Comparison of ENCODE assay signal across 2 cellular contexts in the genomic region with DNA sequence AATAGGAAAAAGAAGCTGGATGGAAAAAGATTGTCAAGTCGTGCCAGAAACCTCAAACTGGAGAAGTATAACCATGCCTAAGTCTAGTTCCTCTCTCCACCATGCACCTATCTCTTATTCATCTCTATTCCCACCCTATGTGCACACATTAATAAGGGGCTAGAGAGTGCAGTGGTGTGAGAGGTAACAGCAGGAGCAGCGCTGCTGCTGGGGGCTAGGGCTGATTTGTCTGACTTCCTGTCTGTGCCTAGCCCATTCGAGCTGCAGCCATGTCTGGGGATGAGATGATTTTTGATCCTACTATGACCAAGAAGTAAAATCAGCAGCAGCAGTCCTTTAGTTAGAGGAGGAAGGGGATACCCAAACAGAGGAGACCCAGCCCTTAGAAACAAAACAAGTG.
TF ChIP-seq lines count a peak whose summit lies in the region.

No MANE protein-coding gene starts in this region.

TF ChIP-seq in GM23338, 12 proteins besides CTCF, POLR2A, EP300 and RAD21 (continues in another document):
- TF ChIP-seq, protein P1, sequence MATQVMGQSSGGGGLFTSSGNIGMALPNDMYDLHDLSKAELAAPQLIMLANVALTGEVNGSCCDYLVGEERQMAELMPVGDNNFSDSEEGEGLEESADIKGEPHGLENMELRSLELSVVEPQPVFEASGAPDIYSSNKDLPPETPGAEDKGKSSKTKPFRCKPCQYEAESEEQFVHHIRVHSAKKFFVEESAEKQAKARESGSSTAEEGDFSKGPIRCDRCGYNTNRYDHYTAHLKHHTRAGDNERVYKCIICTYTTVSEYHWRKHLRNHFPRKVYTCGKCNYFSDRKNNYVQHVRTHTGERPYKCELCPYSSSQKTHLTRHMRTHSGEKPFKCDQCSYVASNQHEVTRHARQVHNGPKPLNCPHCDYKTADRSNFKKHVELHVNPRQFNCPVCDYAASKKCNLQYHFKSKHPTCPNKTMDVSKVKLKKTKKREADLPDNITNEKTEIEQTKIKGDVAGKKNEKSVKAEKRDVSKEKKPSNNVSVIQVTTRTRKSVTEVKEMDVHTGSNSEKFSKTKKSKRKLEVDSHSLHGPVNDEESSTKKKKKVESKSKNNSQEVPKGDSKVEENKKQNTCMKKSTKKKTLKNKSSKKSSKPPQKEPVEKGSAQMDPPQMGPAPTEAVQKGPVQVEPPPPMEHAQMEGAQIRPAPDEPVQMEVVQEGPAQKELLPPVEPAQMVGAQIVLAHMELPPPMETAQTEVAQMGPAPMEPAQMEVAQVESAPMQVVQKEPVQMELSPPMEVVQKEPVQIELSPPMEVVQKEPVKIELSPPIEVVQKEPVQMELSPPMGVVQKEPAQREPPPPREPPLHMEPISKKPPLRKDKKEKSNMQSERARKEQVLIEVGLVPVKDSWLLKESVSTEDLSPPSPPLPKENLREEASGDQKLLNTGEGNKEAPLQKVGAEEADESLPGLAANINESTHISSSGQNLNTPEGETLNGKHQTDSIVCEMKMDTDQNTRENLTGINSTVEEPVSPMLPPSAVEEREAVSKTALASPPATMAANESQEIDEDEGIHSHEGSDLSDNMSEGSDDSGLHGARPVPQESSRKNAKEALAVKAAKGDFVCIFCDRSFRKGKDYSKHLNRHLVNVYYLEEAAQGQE (IDR thresholded peaks at IDR 0.05; ENCODE audit: unreplicated experiment) = no peak
- TF ChIP-seq CREB1 (CRISPR knock-in tag; IDR thresholded peaks at IDR 0.05; ENCODE audit: low read depth) (no peak), STAT1 (IDR thresholded peaks at IDR 0.05; ENCODE audit: unreplicated experiment) (no peak), NANOG (IDR thresholded peaks at IDR 0.05; ENCODE audit: borderline replicate concordance) (no peak), ZNF114 (CRISPR knock-in tag; IDR thresholded peaks at IDR 0.05) (no peak), JUNB (IDR thresholded peaks at IDR 0.05; ENCODE audit: unreplicated experiment) (no peak), POLR2AphosphoS5 (IDR thresholded peaks at IDR 0.05; ENCODE audit: low read depth) (no peak), ZNF331 (CRISPR knock-in tag; IDR thresholded peaks at IDR 0.05; ENCODE audit: low read depth) (no peak)
- TF ChIP-seq, protein P2, sequence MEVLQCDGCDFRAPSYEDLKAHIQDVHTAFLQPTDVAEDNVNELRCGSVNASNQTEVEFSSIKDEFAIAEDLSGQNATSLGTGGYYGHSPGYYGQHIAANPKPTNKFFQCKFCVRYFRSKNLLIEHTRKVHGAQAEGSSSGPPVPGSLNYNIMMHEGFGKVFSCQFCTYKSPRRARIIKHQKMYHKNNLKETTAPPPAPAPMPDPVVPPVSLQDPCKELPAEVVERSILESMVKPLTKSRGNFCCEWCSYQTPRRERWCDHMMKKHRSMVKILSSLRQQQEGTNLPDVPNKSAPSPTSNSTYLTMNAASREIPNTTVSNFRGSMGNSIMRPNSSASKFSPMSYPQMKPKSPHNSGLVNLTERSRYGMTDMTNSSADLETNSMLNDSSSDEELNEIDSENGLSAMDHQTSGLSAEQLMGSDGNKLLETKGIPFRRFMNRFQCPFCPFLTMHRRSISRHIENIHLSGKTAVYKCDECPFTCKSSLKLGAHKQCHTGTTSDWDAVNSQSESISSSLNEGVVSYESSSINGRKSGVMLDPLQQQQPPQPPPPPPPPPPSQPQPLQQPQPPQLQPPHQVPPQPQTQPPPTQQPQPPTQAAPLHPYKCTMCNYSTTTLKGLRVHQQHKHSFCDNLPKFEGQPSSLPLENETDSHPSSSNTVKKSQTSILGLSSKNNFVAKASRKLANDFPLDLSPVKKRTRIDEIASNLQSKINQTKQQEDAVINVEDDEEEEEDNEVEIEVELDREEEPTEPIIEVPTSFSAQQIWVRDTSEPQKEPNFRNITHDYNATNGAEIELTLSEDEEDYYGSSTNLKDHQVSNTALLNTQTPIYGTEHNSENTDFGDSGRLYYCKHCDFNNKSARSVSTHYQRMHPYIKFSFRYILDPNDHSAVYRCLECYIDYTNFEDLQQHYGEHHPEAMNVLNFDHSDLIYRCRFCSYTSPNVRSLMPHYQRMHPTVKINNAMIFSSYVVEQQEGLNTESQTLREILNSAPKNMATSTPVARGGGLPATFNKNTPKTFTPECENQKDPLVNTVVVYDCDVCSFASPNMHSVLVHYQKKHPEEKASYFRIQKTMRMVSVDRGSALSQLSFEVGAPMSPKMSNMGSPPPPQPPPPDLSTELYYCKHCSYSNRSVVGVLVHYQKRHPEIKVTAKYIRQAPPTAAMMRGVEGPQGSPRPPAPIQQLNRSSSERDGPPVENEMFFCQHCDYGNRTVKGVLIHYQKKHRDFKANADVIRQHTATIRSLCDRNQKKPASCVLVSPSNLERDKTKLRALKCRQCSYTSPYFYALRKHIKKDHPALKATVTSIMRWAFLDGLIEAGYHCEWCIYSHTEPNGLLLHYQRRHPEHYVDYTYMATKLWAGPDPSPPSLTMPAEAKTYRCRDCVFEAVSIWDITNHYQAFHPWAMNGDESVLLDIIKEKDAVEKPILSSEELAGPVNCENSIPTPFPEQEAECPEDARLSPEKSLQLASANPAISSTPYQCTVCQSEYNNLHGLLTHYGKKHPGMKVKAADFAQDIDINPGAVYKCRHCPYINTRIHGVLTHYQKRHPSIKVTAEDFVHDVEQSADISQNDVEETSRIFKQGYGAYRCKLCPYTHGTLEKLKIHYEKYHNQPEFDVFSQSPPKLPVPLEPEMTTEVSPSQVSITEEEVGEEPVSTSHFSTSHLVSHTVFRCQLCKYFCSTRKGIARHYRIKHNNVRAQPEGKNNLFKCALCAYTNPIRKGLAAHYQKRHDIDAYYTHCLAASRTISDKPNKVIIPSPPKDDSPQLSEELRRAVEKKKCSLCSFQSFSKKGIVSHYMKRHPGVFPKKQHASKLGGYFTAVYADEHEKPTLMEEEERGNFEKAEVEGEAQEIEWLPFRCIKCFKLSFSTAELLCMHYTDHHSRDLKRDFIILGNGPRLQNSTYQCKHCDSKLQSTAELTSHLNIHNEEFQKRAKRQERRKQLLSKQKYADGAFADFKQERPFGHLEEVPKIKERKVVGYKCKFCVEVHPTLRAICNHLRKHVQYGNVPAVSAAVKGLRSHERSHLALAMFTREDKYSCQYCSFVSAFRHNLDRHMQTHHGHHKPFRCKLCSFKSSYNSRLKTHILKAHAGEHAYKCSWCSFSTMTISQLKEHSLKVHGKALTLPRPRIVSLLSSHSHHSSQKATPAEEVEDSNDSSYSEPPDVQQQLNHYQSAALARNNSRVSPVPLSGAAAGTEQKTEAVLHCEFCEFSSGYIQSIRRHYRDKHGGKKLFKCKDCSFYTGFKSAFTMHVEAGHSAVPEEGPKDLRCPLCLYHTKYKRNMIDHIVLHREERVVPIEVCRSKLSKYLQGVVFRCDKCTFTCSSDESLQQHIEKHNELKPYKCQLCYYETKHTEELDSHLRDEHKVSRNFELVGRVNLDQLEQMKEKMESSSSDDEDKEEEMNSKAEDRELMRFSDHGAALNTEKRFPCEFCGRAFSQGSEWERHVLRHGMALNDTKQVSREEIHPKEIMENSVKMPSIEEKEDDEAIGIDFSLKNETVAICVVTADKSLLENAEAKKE (CRISPR knock-in tag; IDR thresholded peaks at IDR 0.05) = no peak
- TF ChIP-seq, protein P3, sequence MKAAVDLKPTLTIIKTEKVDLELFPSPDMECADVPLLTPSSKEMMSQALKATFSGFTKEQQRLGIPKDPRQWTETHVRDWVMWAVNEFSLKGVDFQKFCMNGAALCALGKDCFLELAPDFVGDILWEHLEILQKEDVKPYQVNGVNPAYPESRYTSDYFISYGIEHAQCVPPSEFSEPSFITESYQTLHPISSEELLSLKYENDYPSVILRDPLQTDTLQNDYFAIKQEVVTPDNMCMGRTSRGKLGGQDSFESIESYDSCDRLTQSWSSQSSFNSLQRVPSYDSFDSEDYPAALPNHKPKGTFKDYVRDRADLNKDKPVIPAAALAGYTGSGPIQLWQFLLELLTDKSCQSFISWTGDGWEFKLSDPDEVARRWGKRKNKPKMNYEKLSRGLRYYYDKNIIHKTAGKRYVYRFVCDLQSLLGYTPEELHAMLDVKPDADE (IDR thresholded peaks at IDR 0.05) = no peak

TF ChIP-seq in WTC11, 78 proteins besides CTCF, POLR2A, EP300 and RAD21 (continued from another document):
- TF ChIP-seq, protein P4, sequence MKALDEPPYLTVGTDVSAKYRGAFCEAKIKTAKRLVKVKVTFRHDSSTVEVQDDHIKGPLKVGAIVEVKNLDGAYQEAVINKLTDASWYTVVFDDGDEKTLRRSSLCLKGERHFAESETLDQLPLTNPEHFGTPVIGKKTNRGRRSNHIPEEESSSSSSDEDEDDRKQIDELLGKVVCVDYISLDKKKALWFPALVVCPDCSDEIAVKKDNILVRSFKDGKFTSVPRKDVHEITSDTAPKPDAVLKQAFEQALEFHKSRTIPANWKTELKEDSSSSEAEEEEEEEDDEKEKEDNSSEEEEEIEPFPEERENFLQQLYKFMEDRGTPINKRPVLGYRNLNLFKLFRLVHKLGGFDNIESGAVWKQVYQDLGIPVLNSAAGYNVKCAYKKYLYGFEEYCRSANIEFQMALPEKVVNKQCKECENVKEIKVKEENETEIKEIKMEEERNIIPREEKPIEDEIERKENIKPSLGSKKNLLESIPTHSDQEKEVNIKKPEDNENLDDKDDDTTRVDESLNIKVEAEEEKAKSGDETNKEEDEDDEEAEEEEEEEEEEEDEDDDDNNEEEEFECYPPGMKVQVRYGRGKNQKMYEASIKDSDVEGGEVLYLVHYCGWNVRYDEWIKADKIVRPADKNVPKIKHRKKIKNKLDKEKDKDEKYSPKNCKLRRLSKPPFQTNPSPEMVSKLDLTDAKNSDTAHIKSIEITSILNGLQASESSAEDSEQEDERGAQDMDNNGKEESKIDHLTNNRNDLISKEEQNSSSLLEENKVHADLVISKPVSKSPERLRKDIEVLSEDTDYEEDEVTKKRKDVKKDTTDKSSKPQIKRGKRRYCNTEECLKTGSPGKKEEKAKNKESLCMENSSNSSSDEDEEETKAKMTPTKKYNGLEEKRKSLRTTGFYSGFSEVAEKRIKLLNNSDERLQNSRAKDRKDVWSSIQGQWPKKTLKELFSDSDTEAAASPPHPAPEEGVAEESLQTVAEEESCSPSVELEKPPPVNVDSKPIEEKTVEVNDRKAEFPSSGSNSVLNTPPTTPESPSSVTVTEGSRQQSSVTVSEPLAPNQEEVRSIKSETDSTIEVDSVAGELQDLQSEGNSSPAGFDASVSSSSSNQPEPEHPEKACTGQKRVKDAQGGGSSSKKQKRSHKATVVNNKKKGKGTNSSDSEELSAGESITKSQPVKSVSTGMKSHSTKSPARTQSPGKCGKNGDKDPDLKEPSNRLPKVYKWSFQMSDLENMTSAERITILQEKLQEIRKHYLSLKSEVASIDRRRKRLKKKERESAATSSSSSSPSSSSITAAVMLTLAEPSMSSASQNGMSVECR (CRISPR knock-in tag; IDR thresholded peaks at IDR 0.05; ENCODE audit: borderline replicate concordance) = no peak
- TF ChIP-seq ZNF121 (CRISPR knock-in tag; IDR thresholded peaks at IDR 0.05) = no peak
- TF ChIP-seq NR3C1 (CRISPR knock-in tag; conservative IDR thresholded peaks at IDR 0.05; ENCODE audit: low read depth) = no peak
- TF ChIP-seq, protein P5, sequence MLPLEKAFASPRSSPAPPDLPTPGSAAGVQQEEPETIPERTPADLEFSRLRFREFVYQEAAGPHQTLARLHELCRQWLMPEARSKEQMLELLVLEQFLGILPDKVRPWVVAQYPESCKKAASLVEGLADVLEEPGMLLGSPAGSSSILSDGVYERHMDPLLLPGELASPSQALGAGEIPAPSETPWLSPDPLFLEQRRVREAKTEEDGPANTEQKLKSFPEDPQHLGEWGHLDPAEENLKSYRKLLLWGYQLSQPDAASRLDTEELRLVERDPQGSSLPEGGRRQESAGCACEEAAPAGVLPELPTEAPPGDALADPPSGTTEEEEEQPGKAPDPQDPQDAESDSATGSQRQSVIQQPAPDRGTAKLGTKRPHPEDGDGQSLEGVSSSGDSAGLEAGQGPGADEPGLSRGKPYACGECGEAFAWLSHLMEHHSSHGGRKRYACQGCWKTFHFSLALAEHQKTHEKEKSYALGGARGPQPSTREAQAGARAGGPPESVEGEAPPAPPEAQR (CRISPR knock-in tag; IDR thresholded peaks at IDR 0.05) = no peak
